ENCODE assay signal across 13 cellular contexts in the genomic region with DNA sequence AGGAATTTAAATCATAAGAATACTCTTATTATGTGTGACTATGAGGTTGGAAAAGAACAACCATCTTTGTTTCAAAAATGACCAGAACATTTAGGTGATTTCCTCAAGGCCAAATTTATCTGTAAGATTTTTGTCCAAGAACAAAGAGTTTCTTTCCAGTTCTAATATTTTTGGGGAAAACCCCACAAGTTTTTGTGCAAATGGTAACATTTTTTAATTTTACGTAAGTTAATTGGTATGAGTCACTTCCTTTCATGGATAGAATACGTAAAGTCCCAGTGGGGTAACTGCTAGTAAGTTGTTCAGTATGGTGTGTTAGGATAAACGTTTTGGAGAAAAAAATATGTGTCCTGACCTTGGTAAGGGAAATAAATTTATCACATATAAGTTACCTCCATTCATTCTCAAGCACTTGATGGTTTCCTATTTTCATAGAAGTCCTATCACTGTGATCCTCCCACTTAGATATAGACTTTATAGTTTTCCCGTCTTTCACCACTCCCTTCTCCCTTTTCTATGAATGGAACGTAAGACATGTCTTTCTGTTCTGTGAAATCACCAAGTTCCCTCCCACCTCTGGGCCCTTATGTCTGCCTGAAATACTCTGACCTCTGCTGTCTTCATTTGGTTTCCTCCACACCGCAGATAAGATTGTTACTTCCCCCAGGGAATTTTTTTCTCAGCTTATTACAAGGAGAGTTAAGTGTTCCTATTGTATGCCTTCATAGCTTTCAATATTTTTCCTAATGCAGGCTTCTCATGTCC. TPM values are rescaled to one million over a fixed set of nuclear protein-coding genes. Genes with fewer than 3 reads are reported as not detected.
DNase-seq lines count a peak whose midpoint lies in the region; ATAC-seq and TF ChIP-seq lines count a peak whose summit lies in the region.
"Had no signal": no experiment of that assay in that cellular context is flagged by ENCODE, and none has a peak within 500 bp of the region (broad histone marks: within the 10 kb centered on the region; RNA-seq: fewer than 3 reads in every experiment).

No MANE protein-coding gene starts in this region.

- H3K36me3 ChIP-seq in left ventricle myocardium inferior (no peaks in the 10 kb centered on the region), upper lobe of right lung (no peaks in the 10 kb centered on the region)

- H3K9me3 ChIP-seq in left ventricle myocardium inferior (replicated peaks) (peaks cover 2% of the 10 kb centered on the region), upper lobe of right lung (no peaks in the 10 kb centered on the region)

- intact Hi-C loops in left ventricle myocardium superior (cut with micrococcal nuclease) (no loop called here), left ventricle myocardium inferior (cut with micrococcal nuclease) (no loop called here), upper lobe of right lung (cut with DNase I) (no loop called here)

- H3K27me3 ChIP-seq in left ventricle myocardium inferior (ENCODE audit: low read depth) = no peaks in the 10 kb centered on the region
- no peaks in the 10 kb centered on the region for H3K27me3 ChIP-seq in upper lobe of right lung
- H3K27me3 ChIP-seq: dorsolateral prefrontal cortex had no signal

- DNase-seq in left ventricle myocardium superior (no peak), left ventricle myocardium inferior (no peak), NOMO-1 (lab: John Stamatoyannopoulos, UW; ENCODE audit: unreplicated experiment in 2 of 2) (peak; percentile 5 to 17), epithelial cell of esophagus (ENCODE audit: low read depth) (peak; percentile 13), upper lobe of right lung (no peak), islet precursor cell (no peak)
- DNase-seq in stimulated activated CD4-positive, alpha-beta T cell treated with anti-CD3 and anti-CD28 coated beads, Interleukin-2, amount 100 ng/mL, for 24 hours = no peak
- DNase-seq: activated CD4-positive, alpha-beta T cell treated with anti-CD3 and anti-CD28 coated beads, Interleukin-2, amount 10 ng/mL, durations not matched to agents 24 days and 14 days; activated naive CD4-positive, alpha-beta T cell treated with Interleukin-2 at 50 U/mL for 16 hours; dorsolateral prefrontal cortex; right cardiac atrium; Right ventricle myocardium superior had no signal

- ATAC-seq in left ventricle myocardium superior (peak; percentile 36), upper lobe of right lung (peak; percentile 27), HG03354 (IDR thresholded peaks at IDR 0.05; ENCODE audit: poor library complexity, severe bottlenecking, unreplicated experiment) (no peak)

- no peak overlapping the region for H3K4me3 ChIP-seq in left ventricle myocardium inferior
- no peak overlapping the region for H3K4me3 ChIP-seq in epithelial cell of esophagus (ENCODE audit: low read length)
- H3K4me3 ChIP-seq in upper lobe of right lung = no peak overlapping the region
- H3K4me3 ChIP-seq: dorsolateral prefrontal cortex had no signal

- H3K27ac ChIP-seq in left ventricle myocardium inferior (replicated peaks) = no peak overlapping the region
- no peak overlapping the region for H3K27ac ChIP-seq in upper lobe of right lung
- H3K27ac ChIP-seq: dorsolateral prefrontal cortex had no signal

- TF ChIP-seq CTCF in left ventricle myocardium inferior (IDR thresholded peaks at IDR 0.05; ENCODE audit: borderline replicate concordance) = no peak
- TF ChIP-seq CTCF in epithelial cell of esophagus (IDR thresholded peaks at IDR 0.05; ENCODE audit: insufficient read depth, low read depth, low read length, missing control alignments) = no peak
- no peak for TF ChIP-seq CTCF in upper lobe of right lung (IDR thresholded peaks at IDR 0.05)

- H3K4me1 ChIP-seq in left ventricle myocardium inferior (peaks cover 9% of the 10 kb centered on the region), upper lobe of right lung (no peaks in the 10 kb centered on the region)

RNA-seq across cellular contexts. Expression of a gene that starts 34.9 kb away (rescaled TPM):
- total RNA-seq in left ventricle myocardium superior (26.7 TPM), left ventricle myocardium inferior (23.6 TPM), upper lobe of right lung (36.0 TPM)

Comparison
In these comparisons a context has a peak if more than half of its experiments do, and no peak if none do; other contexts are left out.
1. DNase-seq: peak in NOMO-1 (2 of 2) and epithelial cell of esophagus (single experiment); none in left ventricle myocardium superior (single experiment), left ventricle myocardium inferior (single experiment), upper lobe of right lung (single experiment), islet precursor cell (single experiment) and stimulated activated CD4-positive, alpha-beta T cell treated with anti-CD3 and anti-CD28 coated beads, Interleukin-2, amount 100 ng/mL, for 24 hours (0 of 2).